In genomic region chr1:166884040-166884642, GRCh38 we compare ENCODE assay signal across 8 cellular contexts. TPM values are rescaled to one million over a fixed set of nuclear protein-coding genes. Genes with fewer than 3 reads are reported as not detected.
DNase-seq lines count a peak whose midpoint lies in the region; ATAC-seq and TF ChIP-seq lines count a peak whose summit lies in the region.

No MANE protein-coding gene starts in this region.

- CTCF ChIA-PET in GM10248 (lab: Yijun Ruan, JAX) = interaction anchor here (0.8 to 6.8 kb wide), 12 partner anchors 10 to 271 kb away, joined by 3 to 51 read pairs (median 5); no protein-coding TSS in a partner anchor

- POLR2A ChIA-PET in GM10248 (lab: Yijun Ruan, JAX) = no interaction called here

- peak; percentile 52 for DNase-seq in GM10248 (ENCODE audit: extremely low spot score)
- peak; percentile 13 for DNase-seq in MG63
- DNase-seq in activated T-cell treated with anti-CD3 and anti-CD28 coated beads, Interleukin-2, amount 50 U/mL, for 48 hours = peak; percentile 54 to 64
- DNase-seq in glutamatergic neuron = peak; percentile 81
- DNase-seq in occipital lobe (lab: John Stamatoyannopoulos, UW) = peak; percentile 42
- no peak for DNase-seq in NCI-H69 (lab: John Stamatoyannopoulos, UW)
- DNase-seq in SW480 (ENCODE audit: low spot score) = no peak

- H3K4me3 Mint-ChIP-seq in glutamatergic neuron (ENCODE audit: unreplicated experiment) = no peak overlapping the region

- H3K36me3 ChIP-seq in MG63 = no peaks in the 10 kb centered on the region

- no peaks in the 10 kb centered on the region; the same call in 1 of the 2 replicates for H3K27me3 ChIP-seq in MG63

- no peaks in the 10 kb centered on the region for H3K9me3 Mint-ChIP-seq in glutamatergic neuron (ENCODE audit: unreplicated experiment)

- H3K27me3 Mint-ChIP-seq in glutamatergic neuron (ENCODE audit: unreplicated experiment) = peaks cover 2% of the 10 kb centered on the region

- peak; percentile 48 for TF ChIP-seq CTCF in GM10248 (IDR thresholded peaks at IDR 0.05; ENCODE audit: control extremely low read depth, extremely low read depth, low read depth, missing control alignments)
- TF ChIP-seq CTCF in glutamatergic neuron (IDR thresholded peaks at IDR 0.05; ENCODE audit: partially characterized antibody, unreplicated experiment) = peak; percentile 88

- H3K4me3 ChIP-seq in MG63 = no peak overlapping the region

- H3K27ac Mint-ChIP-seq in glutamatergic neuron (ENCODE audit: unreplicated experiment) = no peak overlapping the region

- H3K9me3 ChIP-seq in MG63 = no peaks in the 10 kb centered on the region

- no peaks in the 10 kb centered on the region for H3K36me3 Mint-ChIP-seq in glutamatergic neuron (ENCODE audit: unreplicated experiment)

- no peaks in the 10 kb centered on the region for H3K4me1 Mint-ChIP-seq in glutamatergic neuron (ENCODE audit: low read depth, unreplicated experiment)

- ATAC-seq in GM18498 (IDR thresholded peaks at IDR 0.05; ENCODE audit: unreplicated experiment) = no peak

RNA-seq across cellular contexts. Expression of gene TADA1, which starts 8.1 kb away (rescaled TPM):
- total RNA-seq in MG63 (2014; rRNA removed; shearing (Covaris generic); ENCODE audit: low replicate concordance) = 19.5 and 28.4 TPM in 2 replicates
- total RNA-seq in glutamatergic neuron (ENCODE audit: unreplicated experiment) = 15.9 TPM
- 51.3 TPM for total RNA-seq in occipital lobe

RNA-seq across cellular contexts. Expression of gene POGK, which starts 44.9 kb away (rescaled TPM):
- 70.1 and 89.1 TPM in 2 replicates for total RNA-seq in MG63 (2014; rRNA removed; shearing (Covaris generic); ENCODE audit: low replicate concordance)
- 60.3 TPM for total RNA-seq in glutamatergic neuron (ENCODE audit: unreplicated experiment)
- 63.2 TPM for total RNA-seq in occipital lobe

Comparison
In these comparisons a context has a peak if more than half of its experiments do, and no peak if none do; other contexts are left out.
1. DNase-seq: peak in GM10248 (single experiment), MG63 (single experiment), activated T-cell treated with anti-CD3 and anti-CD28 coated beads, Interleukin-2, amount 50 U/mL, for 48 hours (2 of 2), glutamatergic neuron (single experiment) and occipital lobe (single experiment); none in NCI-H69 (single experiment) and SW480 (single experiment).